Comparison of ENCODE assay signal across 1 cellular context in genomic region chr3:40336511-40337135, GRCh38.
TF ChIP-seq lines count a peak whose summit lies in the region.

No MANE protein-coding gene starts in this region.

TF ChIP-seq in K562, 482 proteins besides CTCF, POLR2A, EP300 and RAD21 (continues in another document):
- no peak for TF ChIP-seq HOXB6 (CRISPR knock-in tag; IDR thresholded peaks at IDR 0.05; ENCODE audit: borderline replicate concordance)
- peak; percentile 56; the same call in 1 of the 2 replicates for TF ChIP-seq CTBP1 (IDR thresholded peaks at IDR 0.05; ENCODE audit: borderline replicate concordance)
- TF ChIP-seq NFXL1 (CRISPR knock-in tag; IDR thresholded peaks at IDR 0.05) = no peak
- TF ChIP-seq USF1 (CRISPR knock-in tag; IDR thresholded peaks at IDR 0.05) = peak; percentile 50; the same call in 1 of the 2 replicates
- peak; percentile 70 for TF ChIP-seq HMBOX1 (IDR thresholded peaks at IDR 0.05)
- peak; percentile 67 for TF ChIP-seq ARID1B (IDR thresholded peaks at IDR 0.05)
- TF ChIP-seq ZBTB12 (CRISPR knock-in tag; IDR thresholded peaks at IDR 0.05) = no peak
- TF ChIP-seq, protein P1, sequence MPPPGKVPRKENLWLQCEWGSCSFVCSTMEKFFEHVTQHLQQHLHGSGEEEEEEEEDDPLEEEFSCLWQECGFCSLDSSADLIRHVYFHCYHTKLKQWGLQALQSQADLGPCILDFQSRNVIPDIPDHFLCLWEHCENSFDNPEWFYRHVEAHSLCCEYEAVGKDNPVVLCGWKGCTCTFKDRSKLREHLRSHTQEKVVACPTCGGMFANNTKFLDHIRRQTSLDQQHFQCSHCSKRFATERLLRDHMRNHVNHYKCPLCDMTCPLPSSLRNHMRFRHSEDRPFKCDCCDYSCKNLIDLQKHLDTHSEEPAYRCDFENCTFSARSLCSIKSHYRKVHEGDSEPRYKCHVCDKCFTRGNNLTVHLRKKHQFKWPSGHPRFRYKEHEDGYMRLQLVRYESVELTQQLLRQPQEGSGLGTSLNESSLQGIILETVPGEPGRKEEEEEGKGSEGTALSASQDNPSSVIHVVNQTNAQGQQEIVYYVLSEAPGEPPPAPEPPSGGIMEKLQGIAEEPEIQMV (tag; conservative IDR thresholded peaks at IDR 0.05; ENCODE audit: low read depth) = 0 out of 2 replicates have a peak, but pooled peaks have one; percentile 8
- TF ChIP-seq, protein P2, sequence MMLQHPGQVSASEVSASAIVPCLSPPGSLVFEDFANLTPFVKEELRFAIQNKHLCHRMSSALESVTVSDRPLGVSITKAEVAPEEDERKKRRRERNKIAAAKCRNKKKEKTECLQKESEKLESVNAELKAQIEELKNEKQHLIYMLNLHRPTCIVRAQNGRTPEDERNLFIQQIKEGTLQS (IDR thresholded peaks at IDR 0.05) = 0 out of 2 replicates have a peak, but pooled peaks have one; percentile 7
- TF ChIP-seq, protein P2 (CRISPR knock-in tag; conservative IDR thresholded peaks at IDR 0.05) = no peak
- no peak for TF ChIP-seq BRF2 (IDR thresholded peaks at IDR 0.05; ENCODE audit: borderline replicate concordance, insufficient read depth, insufficient read length)
- TF ChIP-seq ZKSCAN1 (IDR thresholded peaks at IDR 0.05; ENCODE audit: low read depth, low read length) = no peak
- TF ChIP-seq CGGBP1 (CRISPR knock-in tag; IDR thresholded peaks at IDR 0.05) = no peak
- no peak for TF ChIP-seq HMGN3 (IDR thresholded peaks at IDR 0.05; ENCODE audit: borderline replicate concordance, extremely low read depth, insufficient read length, low read depth, low read length)
- TF ChIP-seq SOX6 (IDR thresholded peaks at IDR 0.05) = peak; percentile 76
- TF ChIP-seq ZNF76 (CRISPR knock-in tag; IDR thresholded peaks at IDR 0.05; ENCODE audit: borderline replicate concordance) = no peak
- TF ChIP-seq ZNF830 (CRISPR knock-in tag; IDR thresholded peaks at IDR 0.05) = no peak
- no peak; the same call in 1 of the 2 replicates for TF ChIP-seq HSF4 (CRISPR knock-in tag; IDR thresholded peaks at IDR 0.05; ENCODE audit: borderline replicate concordance)
- TF ChIP-seq, protein P3, sequence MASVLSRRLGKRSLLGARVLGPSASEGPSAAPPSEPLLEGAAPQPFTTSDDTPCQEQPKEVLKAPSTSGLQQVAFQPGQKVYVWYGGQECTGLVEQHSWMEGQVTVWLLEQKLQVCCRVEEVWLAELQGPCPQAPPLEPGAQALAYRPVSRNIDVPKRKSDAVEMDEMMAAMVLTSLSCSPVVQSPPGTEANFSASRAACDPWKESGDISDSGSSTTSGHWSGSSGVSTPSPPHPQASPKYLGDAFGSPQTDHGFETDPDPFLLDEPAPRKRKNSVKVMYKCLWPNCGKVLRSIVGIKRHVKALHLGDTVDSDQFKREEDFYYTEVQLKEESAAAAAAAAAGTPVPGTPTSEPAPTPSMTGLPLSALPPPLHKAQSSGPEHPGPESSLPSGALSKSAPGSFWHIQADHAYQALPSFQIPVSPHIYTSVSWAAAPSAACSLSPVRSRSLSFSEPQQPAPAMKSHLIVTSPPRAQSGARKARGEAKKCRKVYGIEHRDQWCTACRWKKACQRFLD (CRISPR knock-in tag; IDR thresholded peaks at IDR 0.05) = peak; percentile 48; the same call in 1 of the 2 replicates
- no peak for TF ChIP-seq MAFK (IDR thresholded peaks at IDR 0.05; ENCODE audit: low read length)
- no peak for TF ChIP-seq SNIP1 (IDR thresholded peaks at IDR 0.05; ENCODE audit: low read depth)
- TF ChIP-seq TCF3 (CRISPR knock-in tag; IDR thresholded peaks at IDR 0.05) = peak; percentile 69
- TF ChIP-seq ZNF3 (CRISPR knock-in tag; IDR thresholded peaks at IDR 0.05) = no peak
- TF ChIP-seq ILF3 (IDR thresholded peaks at IDR 0.05; ENCODE audit: borderline replicate concordance) = no peak
- TF ChIP-seq SPI1 (IDR thresholded peaks at IDR 0.05; ENCODE audit: borderline replicate concordance, low read depth, low read length) = peak; percentile 27; the same call in 1 of the 2 replicates
- no peak for TF ChIP-seq EZH2 (IDR thresholded peaks at IDR 0.05; ENCODE audit: borderline replicate concordance, low read depth, low read length)
- no peak for TF ChIP-seq ZNF445 (CRISPR knock-in tag; IDR thresholded peaks at IDR 0.05; ENCODE audit: low read depth)
- no peak for TF ChIP-seq BDP1 (IDR thresholded peaks at IDR 0.05; ENCODE audit: insufficient read depth, insufficient read length)
- TF ChIP-seq, protein P4, sequence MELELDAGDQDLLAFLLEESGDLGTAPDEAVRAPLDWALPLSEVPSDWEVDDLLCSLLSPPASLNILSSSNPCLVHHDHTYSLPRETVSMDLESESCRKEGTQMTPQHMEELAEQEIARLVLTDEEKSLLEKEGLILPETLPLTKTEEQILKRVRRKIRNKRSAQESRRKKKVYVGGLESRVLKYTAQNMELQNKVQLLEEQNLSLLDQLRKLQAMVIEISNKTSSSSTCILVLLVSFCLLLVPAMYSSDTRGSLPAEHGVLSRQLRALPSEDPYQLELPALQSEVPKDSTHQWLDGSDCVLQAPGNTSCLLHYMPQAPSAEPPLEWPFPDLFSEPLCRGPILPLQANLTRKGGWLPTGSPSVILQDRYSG (tag; conservative IDR thresholded peaks at IDR 0.05; ENCODE audit: low read depth) = 0 out of 2 replicates have a peak, but pooled peaks have one; percentile 27
- TF ChIP-seq, protein P5, sequence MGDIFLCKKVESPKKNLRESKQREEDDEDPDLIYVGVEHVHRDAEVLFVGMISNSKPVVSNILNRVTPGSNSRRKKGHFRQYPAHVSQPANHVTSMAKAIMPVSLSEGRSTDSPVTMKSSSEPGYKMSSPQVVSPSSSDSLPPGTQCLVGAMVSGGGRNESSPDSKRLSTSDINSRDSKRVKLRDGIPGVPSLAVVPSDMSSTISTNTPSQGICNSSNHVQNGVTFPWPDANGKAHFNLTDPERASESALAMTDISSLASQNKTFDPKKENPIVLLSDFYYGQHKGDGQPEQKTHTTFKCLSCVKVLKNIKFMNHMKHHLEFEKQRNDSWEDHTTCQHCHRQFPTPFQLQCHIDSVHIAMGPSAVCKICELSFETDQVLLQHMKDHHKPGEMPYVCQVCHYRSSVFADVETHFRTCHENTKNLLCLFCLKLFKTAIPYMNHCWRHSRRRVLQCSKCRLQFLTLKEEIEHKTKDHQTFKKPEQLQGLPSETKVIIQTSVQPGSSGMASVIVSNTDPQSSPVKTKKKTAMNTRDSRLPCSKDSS (IDR thresholded peaks at IDR 0.05; ENCODE audit: low read depth, partially characterized antibody) = no peak
- peak; percentile 46; the same call in 1 of the 2 replicates for TF ChIP-seq EHMT2 (IDR thresholded peaks at IDR 0.05)
- TF ChIP-seq SMARCA4 (IDR thresholded peaks at IDR 0.05) = peak; percentile 35; the same call in 1 of the 2 replicates
- TF ChIP-seq XRCC3 (IDR thresholded peaks at IDR 0.05) = no peak
- TF ChIP-seq TSHZ1 (CRISPR knock-in tag; IDR thresholded peaks at IDR 0.05) = no peak
- TF ChIP-seq ZNF785 (CRISPR knock-in tag; IDR thresholded peaks at IDR 0.05) = no peak
- no peak for TF ChIP-seq ZNF384 (IDR thresholded peaks at IDR 0.05; ENCODE audit: low read depth, low read length)
- TF ChIP-seq SIN3B (IDR thresholded peaks at IDR 0.05; ENCODE audit: low read depth) = no peak
- peak; percentile 51; the same call in 1 of the 2 replicates for TF ChIP-seq ZNF175 (CRISPR knock-in tag; IDR thresholded peaks at IDR 0.05; ENCODE audit: low read depth)
- peak; percentile 64 for TF ChIP-seq ZFX (CRISPR knock-in tag; IDR thresholded peaks at IDR 0.05)
- TF ChIP-seq HDAC1 (IDR thresholded peaks at IDR 0.05) = no peak; a peak in 1 of 4 replicates
- peak; percentile 79 to 99 for TF ChIP-seq FOXA3 (CRISPR knock-in tag; conservative IDR thresholded peaks at IDR 0.05 in 1 of 2, IDR thresholded peaks at IDR 0.05 in 1 of 2)
- 0 out of 2 replicates have a peak, but pooled peaks have one; percentile 4 for TF ChIP-seq SP1 (CRISPR knock-in tag; IDR thresholded peaks at IDR 0.05)
- TF ChIP-seq DACH1 (IDR thresholded peaks at IDR 0.05; ENCODE audit: partially characterized antibody) = peak; percentile 37
- TF ChIP-seq, protein P6, sequence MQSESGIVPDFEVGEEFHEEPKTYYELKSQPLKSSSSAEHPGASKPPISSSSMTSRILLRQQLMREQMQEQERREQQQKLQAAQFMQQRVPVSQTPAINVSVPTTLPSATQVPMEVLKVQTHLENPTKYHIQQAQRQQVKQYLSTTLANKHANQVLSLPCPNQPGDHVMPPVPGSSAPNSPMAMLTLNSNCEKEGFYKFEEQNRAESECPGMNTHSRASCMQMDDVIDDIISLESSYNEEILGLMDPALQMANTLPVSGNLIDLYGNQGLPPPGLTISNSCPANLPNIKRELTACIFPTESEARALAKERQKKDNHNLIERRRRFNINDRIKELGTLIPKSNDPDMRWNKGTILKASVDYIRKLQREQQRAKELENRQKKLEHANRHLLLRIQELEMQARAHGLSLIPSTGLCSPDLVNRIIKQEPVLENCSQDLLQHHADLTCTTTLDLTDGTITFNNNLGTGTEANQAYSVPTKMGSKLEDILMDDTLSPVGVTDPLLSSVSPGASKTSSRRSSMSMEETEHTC (IDR thresholded peaks at IDR 0.05) = 0 out of 2 replicates have a peak, but pooled peaks have one; percentile 47
- peak in 1 of 2 experiments; percentile 17; a peak in 1 of 4 replicates for TF ChIP-seq ARNT (IDR thresholded peaks at IDR 0.05)
- no peak for TF ChIP-seq ZNF707 (CRISPR knock-in tag; conservative IDR thresholded peaks at IDR 0.05)
